ENCODE assay signal across 24 cellular contexts in genomic region chr10:118407742-118408141, GRCh38.
DNase-seq lines count a peak whose midpoint lies in the region; ATAC-seq and TF ChIP-seq lines count a peak whose summit lies in the region.
"Had no signal": no experiment of that assay in that cellular context is flagged by ENCODE, and none has a peak within 500 bp of the region (broad histone marks: within the 10 kb centered on the region; RNA-seq: fewer than 3 reads in every experiment).

No MANE protein-coding gene starts in this region.

- no peak overlapping the region for H3K14ac ChIP-seq in H9 (ENCODE audit: insufficient read depth, low read length)

- CTCF ChIA-PET in mammary epithelial cell (lab: Charles Lee; ENCODE audit: low non-redundant PET): no interaction called here
- CTCF ChIA-PET in MCF 10A (lab: Yijun Ruan, JAX): no interaction called here
- CTCF ChIA-PET in activated CD4-positive, alpha-beta memory T cell treated with anti-CD3 and anti-CD28 coated beads for 36 hours (lab: Charles Lee): no interaction called here

- H3K79me1 ChIP-seq in H9 (ENCODE audit: insufficient read depth, low read depth, low read length, poor library complexity, severe bottlenecking): no peaks in the 10 kb centered on the region

- no peak overlapping the region for H3K18ac ChIP-seq in H9 (ENCODE audit: insufficient read length, low read depth, low read length)

- no peak overlapping the region for H2BK120ac ChIP-seq in H9 (ENCODE audit: low read depth, low read length, poor library complexity, severe bottlenecking)

- no peak overlapping the region for H3K56ac ChIP-seq in H9 (ENCODE audit: insufficient read length, low read depth, low read length)

- no peak for ATAC-seq in HG03159 (IDR thresholded peaks at IDR 0.05; ENCODE audit: unreplicated experiment)
- ATAC-seq: GM12878, HepG2, K562, Panc1 had no signal

- H3K36me3 Mint-ChIP-seq in MCF 10A (ENCODE audit: insufficient read depth, unreplicated experiment) (no peaks in the 10 kb centered on the region), H9 (ENCODE audit: insufficient read depth in 1 of 3, low read depth in 3 of 3) (no peaks in the 10 kb centered on the region)
- no peaks in the 10 kb centered on the region for H3K36me3 Mint-ChIP-seq in activated CD4-positive, alpha-beta memory T cell treated with anti-CD3 and anti-CD28 coated beads for 36 hours
- H3K36me3 Mint-ChIP-seq: CD4-positive, CD25-positive, alpha-beta regulatory T cell had no signal

- H3K4me1 ChIP-seq in mammary epithelial cell (ENCODE audit: insufficient read depth, low read length) (no peaks in the 10 kb centered on the region), H9 (ENCODE audit: insufficient read depth, low read length) (peaks cover 5% of the 10 kb centered on the region; the same call in 1 of the 2 replicates)
- H3K4me1 ChIP-seq: BLaER1 had no signal

- H3K27ac ChIP-seq in mammary epithelial cell (ENCODE audit: insufficient read depth, low read depth, low read length) (no peak overlapping the region), H9 (ENCODE audit: insufficient read length, low read depth, low read length) (no peak overlapping the region)
- H3K27ac ChIP-seq: BLaER1, RWPE1 had no signal

- no peaks in the 10 kb centered on the region for H3K9me3 ChIP-seq in mammary epithelial cell (replicated peaks; ENCODE audit: insufficient read depth, low read length)
- no peaks in the 10 kb centered on the region for H3K9me3 ChIP-seq in H9 (ENCODE audit: control insufficient read depth, low read depth, low read length)
- H3K9me3 ChIP-seq: BLaER1, MG63 had no signal

- H3K23ac ChIP-seq in H9 (ENCODE audit: insufficient read length, low read depth, low read length): no peak overlapping the region

- peaks cover 10% of the 10 kb centered on the region for H3K27me3 ChIP-seq in mammary epithelial cell (ENCODE audit: insufficient read depth, low read length)
- no peaks in the 10 kb centered on the region for H3K27me3 ChIP-seq in H9 (ENCODE audit: insufficient read depth, low read length)
- H3K27me3 ChIP-seq: BLaER1 had no signal

- H4K20me1 ChIP-seq in mammary epithelial cell (ENCODE audit: insufficient read depth, low read length): no peaks in the 10 kb centered on the region
- no peaks in the 10 kb centered on the region for H4K20me1 ChIP-seq in H9 (ENCODE audit: control insufficient read depth, insufficient read depth, insufficient read length)
- H4K20me1 ChIP-seq: BLaER1 had no signal

- WGBS in mammary epithelial cell (ENCODE audit: low coverage, missing lambda C conversion rate): 75% methylated on average over 4 of the region's 6 CpGs
- no CpG with 5 or more reads among the region's 6 CpGs for WGBS in H9 (ENCODE audit: extremely low coverage, insufficient read length, low lambda C conversion rate)

- no peak overlapping the region for H2BK5ac ChIP-seq in H9 (ENCODE audit: insufficient read length, low read length)

- H4K8ac ChIP-seq in H9 (replicated peaks; ENCODE audit: insufficient read length, low read depth, low read length): no peak overlapping the region

- no peak overlapping the region for H3K4me3 ChIP-seq in mammary epithelial cell (replicated peaks in 1 of 3; ENCODE audit: insufficient read depth in 1 of 3, low read depth in 2 of 3, low read length in 3 of 3)
- H3K4me3 ChIP-seq in LNCaP clone FGC (ENCODE audit: low read depth, low read length): no peak overlapping the region
- no peak overlapping the region for H3K4me3 ChIP-seq in epithelial cell of esophagus (ENCODE audit: low read length)
- H3K4me3 ChIP-seq: BLaER1, GM12878, K562, MG63 had no signal

- H2BK20ac ChIP-seq in H9 (ENCODE audit: low read depth, low read length, poor library complexity, severe bottlenecking): no peak overlapping the region

- H4K5ac ChIP-seq in H9 (ENCODE audit: insufficient read length, low read depth, low read length): no peak overlapping the region

- H2BK12ac ChIP-seq in H9 (ENCODE audit: insufficient read length, low read depth, low read length): no peak overlapping the region

- no peak for TF ChIP-seq CTCF in mammary epithelial cell (conservative IDR thresholded peaks at IDR 0.05 in 1 of 2, IDR thresholded peaks at IDR 0.05 in 1 of 2; ENCODE audit: extremely low read depth in 1 of 2, insufficient read depth in 1 of 2, low read depth in 1 of 2, low read length in 2 of 2)
- TF ChIP-seq CTCF in MCF 10A (IDR thresholded peaks at IDR 0.05; ENCODE audit: unreplicated experiment): no peak
- 0 out of 2 replicates have a peak, but pooled peaks have one; percentile 0 for TF ChIP-seq CTCF in LNCaP clone FGC (IDR thresholded peaks at IDR 0.05; ENCODE audit: control insufficient read depth, extremely low read depth, insufficient read depth)
- no peak for TF ChIP-seq CTCF in epithelial cell of esophagus (IDR thresholded peaks at IDR 0.05; ENCODE audit: insufficient read depth, low read depth, low read length, missing control alignments)
- no peak for TF ChIP-seq CTCF in H9 (conservative IDR thresholded peaks at IDR 0.05)

- H3K9me3 Mint-ChIP-seq in MCF 10A (ENCODE audit: unreplicated experiment): no peaks in the 10 kb centered on the region
- H3K9me3 Mint-ChIP-seq in activated CD4-positive, alpha-beta memory T cell treated with anti-CD3 and anti-CD28 coated beads for 36 hours: no peaks in the 10 kb centered on the region
- H3K9me3 Mint-ChIP-seq in H9: no peaks in the 10 kb centered on the region
- H3K9me3 Mint-ChIP-seq: CD4-positive, CD25-positive, alpha-beta regulatory T cell had no signal

- no peak overlapping the region for H4K91ac ChIP-seq in H9 (ENCODE audit: insufficient read length, low read depth, low read length)

- BruUV-seq in mammary epithelial cell (replicated peaks; lab: Mats Ljungman, UMichigan) (no TSS peak), MCF 10A (replicated peaks; lab: Mats Ljungman, UMichigan) (no TSS peak)

- H3K4me1 Mint-ChIP-seq in MCF 10A (ENCODE audit: insufficient read depth, unreplicated experiment) (peaks cover 11% of the 10 kb centered on the region), H9 (peaks cover 17 to 23% of the 10 kb centered on the region in 2 experiments)
- H3K4me1 Mint-ChIP-seq in activated CD4-positive, alpha-beta memory T cell treated with anti-CD3 and anti-CD28 coated beads for 36 hours (ENCODE audit: low read depth): no peaks in the 10 kb centered on the region
- H3K4me1 Mint-ChIP-seq: CD4-positive, CD25-positive, alpha-beta regulatory T cell had no signal

- no peak overlapping the region for H3T11ph ChIP-seq in H9 (ENCODE audit: low read length)

- intact Hi-C loops in mammary epithelial cell (cut with micrococcal nuclease): no loop called here
- intact Hi-C loops in MCF 10A (cut with micrococcal nuclease): no loop called here
- intact Hi-C loops in activated CD4-positive, alpha-beta memory T cell treated with anti-CD3 and anti-CD28 coated beads for 36 hours (cut with micrococcal nuclease): no loop called here

- H3K4me3 Mint-ChIP-seq in MCF 10A (ENCODE audit: unreplicated experiment) (no peak overlapping the region), H9 (no peak overlapping the region)
- no peak overlapping the region for H3K4me3 Mint-ChIP-seq in activated CD4-positive, alpha-beta memory T cell treated with anti-CD3 and anti-CD28 coated beads for 36 hours
- H3K4me3 Mint-ChIP-seq: CD4-positive, CD25-positive, alpha-beta regulatory T cell had no signal

- no peak overlapping the region for H3K4ac ChIP-seq in H9 (ENCODE audit: low read depth, low read length)

- peaks cover 22% of the 10 kb centered on the region for H3K27me3 Mint-ChIP-seq in MCF 10A (ENCODE audit: insufficient read depth, unreplicated experiment)
- peaks cover 14% of the 10 kb centered on the region for H3K27me3 Mint-ChIP-seq in activated CD4-positive, alpha-beta memory T cell treated with anti-CD3 and anti-CD28 coated beads for 36 hours
- peaks cover 3% of the 10 kb centered on the region for H3K27me3 Mint-ChIP-seq in H9 (ENCODE audit: low read depth)

- H3K4me2 ChIP-seq in mammary epithelial cell (ENCODE audit: insufficient read depth, low read depth, low read length): no peak overlapping the region
- H3K4me2 ChIP-seq in H9 (ENCODE audit: insufficient read depth, insufficient read length, low read length): no peak overlapping the region
- H3K4me2 ChIP-seq: BLaER1 had no signal

- no peaks in the 10 kb centered on the region for H3K23me2 ChIP-seq in H9 (ENCODE audit: insufficient read length, low read depth, low read length, poor library complexity, severe bottlenecking)

- no peak overlapping the region for H2BK15ac ChIP-seq in H9 (ENCODE audit: low read depth, low read length)

- H3K79me2 ChIP-seq in mammary epithelial cell (ENCODE audit: insufficient read depth, low read length): no peaks in the 10 kb centered on the region
- no peaks in the 10 kb centered on the region for H3K79me2 ChIP-seq in H9 (ENCODE audit: insufficient read depth, low read length)

- no peaks in the 10 kb centered on the region for H3K36me3 ChIP-seq in mammary epithelial cell (ENCODE audit: insufficient read depth, low read length)
- H3K36me3 ChIP-seq: BLaER1, MG63 had no signal

- peak; percentile 4 for DNase-seq in mammary epithelial cell
- no peak for DNase-seq in MCF 10A (ENCODE audit: unreplicated experiment)
- no peak for DNase-seq in LNCaP clone FGC (ENCODE audit: low read depth)
- DNase-seq in epithelial cell of esophagus (ENCODE audit: low read depth): peak; percentile 39
- DNase-seq in amygdala (lab: John Stamatoyannopoulos, UW): no peak
- no peak for DNase-seq in activated CD4-positive, alpha-beta memory T cell treated with anti-CD3 and anti-CD28 coated beads for 36 hours
- no peak for DNase-seq in H9
- DNase-seq: CD4-positive, CD25-positive, alpha-beta regulatory T cell; DMS79; EL; GDM1; GOT3; Kasumi-1; MG63; NCI-H2081 treated with DMSO at 0.1 percent for 48 hours; NCI-H446 treated with DMSO at 0.1 percent for 48 hours; SHP77 had no signal

- POLR2A ChIA-PET in MCF 10A (lab: Yijun Ruan, JAX): no interaction called here
- POLR2A ChIA-PET in activated CD4-positive, alpha-beta memory T cell treated with anti-CD3 and anti-CD28 coated beads for 36 hours (lab: Charles Lee): no interaction called here

- H2AK5ac ChIP-seq in H9 (ENCODE audit: insufficient read length, low read length): no peak overlapping the region

- in situ Hi-C loops in mammary epithelial cell (cut with MboI; ENCODE audit: low sequenced_read_pairs in 2 of 2): no loop called here

- H2AFZ ChIP-seq in mammary epithelial cell (ENCODE audit: low read depth, low read length) (no peak overlapping the region), H9 (ENCODE audit: low read length) (no peak overlapping the region)

- no peak overlapping the region for H3K27ac Mint-ChIP-seq in MCF 10A (ENCODE audit: low read depth, unreplicated experiment)
- H3K27ac Mint-ChIP-seq in activated CD4-positive, alpha-beta memory T cell treated with anti-CD3 and anti-CD28 coated beads for 36 hours: no peak overlapping the region
- no peak overlapping the region for H3K27ac Mint-ChIP-seq in H9

- dilution Hi-C loops in mammary epithelial cell (cut with HindIII; ENCODE audit: low sequenced_read_pairs): no loop called here

- H3K9ac ChIP-seq in mammary epithelial cell (ENCODE audit: insufficient read depth, low read length) (no peak overlapping the region), H9 (ENCODE audit: extremely low read depth, insufficient read length, low read length) (no peak overlapping the region)
- H3K9ac ChIP-seq: BLaER1 had no signal

Comparison
In these comparisons a context has a peak if more than half of its experiments do, and no peak if none do; other contexts are left out.
1. DNase-seq: peak in mammary epithelial cell (single experiment) and epithelial cell of esophagus (single experiment); none in MCF 10A (single experiment), LNCaP clone FGC (single experiment), amygdala (0 of 56), activated CD4-positive, alpha-beta memory T cell treated with anti-CD3 and anti-CD28 coated beads for 36 hours (single experiment) and H9 (single experiment).